8 cellular contexts compared by ENCODE assay signal in genomic region chr2:43426305-43427031, GRCh38.
A peak's percentile ranks its signal among the peaks of the same experiment; 100 is the strongest.
DNase-seq lines count a peak whose midpoint lies in the region; ATAC-seq, FAIRE-seq and TF ChIP-seq lines count a peak whose summit lies in the region.

No MANE protein-coding gene starts in this region.

- no peaks in the 10 kb centered on the region for H4K20me1 ChIP-seq in HepG2 (ENCODE audit: insufficient read depth, low read length)

- CTCF ChIA-PET in HepG2 (lab: Yijun Ruan, JAX; ENCODE audit: low intra/inter-chr PET ratio, low total read pairs): no interaction called here

- peak overlapping the region in 3 of 4 donors; percentile 57 to 83 (median 80) for H3K4me3 Mint-ChIP-seq in IgD-negative memory B cell

- H3K79me2 ChIP-seq in HepG2 (ENCODE audit: insufficient read depth, low read length): no peaks in the 10 kb centered on the region

- TF ChIP-seq RAD21 in HepG2 (CRISPR knock-in tag; IDR thresholded peaks at IDR 0.05): no peak

- in situ Hi-C loops in HepG2 (cut with HindIII; ENCODE audit: extremely low pct_ligation_motif_present, low pct_unique_long_range_greater_than_20kb): no loop called here

- 71% methylated on average over 3 of the region's 3 CpGs for WGBS in HepG2 (ENCODE audit: low lambda C conversion rate)

- TF ChIP-seq CTCF in breast epithelium (IDR thresholded peaks at IDR 0.05) (no peak), HepG2 (CRISPR knock-in tag; IDR thresholded peaks at IDR 0.05) (no peak)

- H3K4me1 ChIP-seq in breast epithelium (peaks cover 0 to 20% of the 10 kb centered on the region in 2 donors), HepG2 (ENCODE audit: insufficient read depth, low read length) (peaks cover 59% of the 10 kb centered on the region)

- no peak overlapping the region for H3K4me3 ChIP-seq in breast epithelium
- H3K4me3 ChIP-seq in HepG2 (replicated peaks in 1 of 3; ENCODE audit: insufficient read depth in 1 of 3, low read depth in 2 of 3, low read length in 3 of 3): no peak overlapping the region

- TF ChIP-seq POLR2A in breast epithelium (IDR thresholded peaks at IDR 0.05) (no peak), HepG2 (IDR thresholded peaks at IDR 0.05; ENCODE audit: insufficient read depth in 1 of 2, low read depth in 2 of 2, low read length in 2 of 2) (no peak)

- H3K27ac Mint-ChIP-seq in IgD-negative memory B cell: peak overlapping the region; percentile 21 to 91 (median 64)

- peak overlapping the region; percentile 60 for H2AFZ ChIP-seq in HepG2 (ENCODE audit: low read length)

- H3K27ac ChIP-seq in breast epithelium (peak overlapping the region; percentile 62 to 80), HepG2 (ENCODE audit: extremely low read length, insufficient read depth, low read length) (peak overlapping the region; percentile 83)

- H3K4me1 Mint-ChIP-seq in IgD-negative memory B cell: peaks cover 26 to 35% (median 33%) of the 10 kb centered on the region in 3 donors

- H3K36me3 Mint-ChIP-seq in IgD-negative memory B cell: peaks cover 16% of the 10 kb centered on the region

- ATAC-seq in GM21576 (IDR thresholded peaks at IDR 0.05; ENCODE audit: unreplicated experiment): peak; percentile 81
- ATAC-seq in HepG2: peak; percentile 80

- H3K9me3 Mint-ChIP-seq in IgD-negative memory B cell: no peaks in the 10 kb centered on the region

- H3K9ac ChIP-seq in HepG2 (ENCODE audit: insufficient read depth, low read depth, low read length): peak overlapping the region; percentile 31; the same call in 1 of the 2 replicates

- H3K27me3 ChIP-seq in breast epithelium (no peaks in the 10 kb centered on the region), HepG2 (ENCODE audit: control insufficient read depth in 1 of 2, insufficient read depth in 2 of 2, low read length in 2 of 2) (no peaks in the 10 kb centered on the region)

- POLR2A ChIA-PET in HepG2 (lab: Yijun Ruan, JAX): interaction anchor here (0.6 to 1.2 kb wide), 11 partner anchors 10 to 248 kb away, joined by 3 to 5 read pairs (median 4); partner anchors contain the start of gene ZFP36L2

- peak overlapping the region; percentile 32; the same call in 1 of the 2 replicates for H3K4me2 ChIP-seq in HepG2 (ENCODE audit: low read depth, low read length)

- FAIRE-seq in HepG2 (lab: Jason Lieb, UNC): no peak

- DNase-seq in DMS 273 (lab: John Stamatoyannopoulos, UW; ENCODE audit: unreplicated experiment) (peak; percentile 62), UCSD-AML1 (lab: John Stamatoyannopoulos, UW; ENCODE audit: unreplicated experiment) (peak; percentile 34), breast epithelium (ENCODE audit: low spot score in 2 of 2) (peak; percentile 55 to 62), HepG2 (ENCODE audit: low spot score) (peak; percentile 94)
- peak; percentile 24 to 60 (median 50) for DNase-seq in stimulated activated CD4-positive, alpha-beta T cell treated with anti-CD3 and anti-CD28 coated beads, TNF-alpha, amount 100 ng/mL, for 24 hours (ENCODE audit: low read depth in 3 of 3)
- DNase-seq in effector CD8-positive, alpha-beta T cell (lab: John Stamatoyannopoulos, UW): no peak

- TF ChIP-seq EP300 in HepG2 (IDR thresholded peaks at IDR 0.05; ENCODE audit: low read depth in 2 of 2, low read length in 2 of 2): peak in 1 of 2 experiments; percentile 82; a peak in 2 of 4 replicates
- TF ChIP-seq EP300 in HepG2 (CRISPR knock-in tag; IDR thresholded peaks at IDR 0.05; ENCODE audit: borderline replicate concordance): peak; percentile 43; the same call in 1 of the 2 replicates

- no peaks in the 10 kb centered on the region for H3K27me3 Mint-ChIP-seq in IgD-negative memory B cell

- no peaks in the 10 kb centered on the region for H3K36me3 ChIP-seq in breast epithelium
- no peaks in the 10 kb centered on the region for H3K36me3 ChIP-seq in HepG2 (replicated peaks in 1 of 2; ENCODE audit: control insufficient read depth in 1 of 2, insufficient read depth in 2 of 2, low read length in 2 of 2)

- no TSS peak for BruUV-seq in HepG2 (replicated peaks; lab: Mats Ljungman, UMichigan)

- intact Hi-C loops in breast epithelium (cut with DNase I; ENCODE audit: low total_unique reads) (no loop called here), HepG2 (cut with micrococcal nuclease; ENCODE audit: unreplicated experiment) (no loop called here)

- H3K9me3 ChIP-seq in breast epithelium (no peaks in the 10 kb centered on the region), HepG2 (ENCODE audit: low read length) (no peaks in the 10 kb centered on the region)

TF ChIP-seq in HepG2, 621 proteins besides CTCF, POLR2A, EP300 and RAD21 (continues in another document):
- TF ChIP-seq JDP2 (CRISPR knock-in tag; IDR thresholded peaks at IDR 0.05; ENCODE audit: borderline replicate concordance) (no peak), PAXIP1 (CRISPR knock-in tag; conservative IDR thresholded peaks at IDR 0.05) (peak; percentile 73), MAFK (conservative IDR thresholded peaks at IDR 0.05 in 1 of 2, IDR thresholded peaks at IDR 0.05 in 1 of 2; ENCODE audit: low read length in 2 of 2) (peak; percentile 32 to 45; a peak in 2 of 4 replicates), MAZ (IDR thresholded peaks at IDR 0.05; ENCODE audit: borderline replicate concordance, low read depth, low read length) (no peak), MAZ (CRISPR knock-in tag; IDR thresholded peaks at IDR 0.05; ENCODE audit: low read depth) (no peak), TEAD3 (CRISPR knock-in tag; optimal IDR thresholded peaks at IDR 0.05; ENCODE audit: borderline replicate concordance) (peak; percentile 79), FOSL1 (CRISPR knock-in tag; IDR thresholded peaks at IDR 0.05; ENCODE audit: borderline replicate concordance) (peak; percentile 74; the same call in 1 of the 2 replicates), ETV5 (CRISPR knock-in tag; IDR thresholded peaks at IDR 0.05; ENCODE audit: borderline replicate concordance) (peak; percentile 68; the same call in 1 of the 2 replicates), ZXDC (CRISPR knock-in tag; IDR thresholded peaks at IDR 0.05) (no peak), ZNF691 (CRISPR knock-in tag; IDR thresholded peaks at IDR 0.05; ENCODE audit: borderline replicate concordance, low read depth) (no peak), DMAP1 (CRISPR knock-in tag; IDR thresholded peaks at IDR 0.05) (no peak), MAF1 (CRISPR knock-in tag; IDR thresholded peaks at IDR 0.05; ENCODE audit: borderline replicate concordance) (no peak), POGZ (CRISPR knock-in tag; IDR thresholded peaks at IDR 0.05) (peak; percentile 58; the same call in 1 of the 2 replicates), ZNF564 (CRISPR knock-in tag; IDR thresholded peaks at IDR 0.05) (no peak), MAX (IDR thresholded peaks at IDR 0.05) (0 out of 2 replicates have a peak, but pooled peaks have one; percentile 40), CHD4 (IDR thresholded peaks at IDR 0.05; ENCODE audit: borderline replicate concordance, low read length) (no peak)
